1 cellular context compared by ENCODE assay signal in genomic region chr12:12513416-12514006, GRCh38.
TF ChIP-seq lines count a peak whose summit lies in the region.

No MANE protein-coding gene starts in this region.

TF ChIP-seq in SK-N-SH, 30 proteins besides CTCF, POLR2A, EP300 and RAD21 (continued from another document):
- TF ChIP-seq USF2 (IDR thresholded peaks at IDR 0.05; ENCODE audit: borderline replicate concordance, low read depth, low read length) (no peak), MXI1 (IDR thresholded peaks at IDR 0.05; ENCODE audit: low read depth, low read length) (0 out of 2 replicates have a peak, but pooled peaks have one; percentile 22), NFIC (IDR thresholded peaks at IDR 0.05; ENCODE audit: borderline replicate concordance) (no peak), FOXJ3 (CRISPR knock-in tag; IDR thresholded peaks at IDR 0.05) (no peak), REST (IDR thresholded peaks at IDR 0.05; ENCODE audit: low read depth, low read length) (no peak), MAX (IDR thresholded peaks at IDR 0.05; ENCODE audit: low read depth) (no peak), ZBTB33 (IDR thresholded peaks at IDR 0.05; ENCODE audit: borderline replicate concordance, low read depth) (no peak), RXRA (IDR thresholded peaks at IDR 0.05; ENCODE audit: borderline replicate concordance, low read depth) (no peak), JUND (IDR thresholded peaks at IDR 0.05) (no peak), USF1 (IDR thresholded peaks at IDR 0.05; ENCODE audit: borderline replicate concordance, low read depth) (no peak), YY1 (IDR thresholded peaks at IDR 0.05; ENCODE audit: low read depth) (no peak), RCOR1 (IDR thresholded peaks at IDR 0.05; ENCODE audit: low read length) (peak; percentile 81; the same call in 1 of the 2 replicates), GABPA (IDR thresholded peaks at IDR 0.05; ENCODE audit: low read depth) (no peak), SIN3A (IDR thresholded peaks at IDR 0.05; ENCODE audit: borderline replicate concordance, low read depth, low read length) (no peak), EZH2phosphoT487 (IDR thresholded peaks at IDR 0.05; ENCODE audit: borderline replicate concordance, low read depth) (no peak), ELF1 (IDR thresholded peaks at IDR 0.05) (no peak), FOSL2 (IDR thresholded peaks at IDR 0.05; ENCODE audit: borderline replicate concordance, low read depth) (no peak), NRF1 (IDR thresholded peaks at IDR 0.05; ENCODE audit: low read depth, low read length) (no peak)
